ENCODE assay signal across 8 cellular contexts in genomic region chr19:16330368-16330801, GRCh38. TPM values are rescaled to one million over a fixed set of nuclear protein-coding genes. Genes with fewer than 3 reads are reported as not detected.
A peak's percentile ranks its signal among the peaks of the same experiment; 100 is the strongest.
DNase-seq lines count a peak whose midpoint lies in the region; ATAC-seq and TF ChIP-seq lines count a peak whose summit lies in the region.

No MANE protein-coding gene starts in this region.

- no peaks in the 10 kb centered on the region for H3K27me3 ChIP-seq in naive thymus-derived CD4-positive, alpha-beta T cell (ENCODE audit: control insufficient read depth in 2 of 2, insufficient read depth in 2 of 2, low read length in 2 of 2)
- no peaks in the 10 kb centered on the region for H3K27me3 ChIP-seq in testis
- no peaks in the 10 kb centered on the region for H3K27me3 ChIP-seq in A673 (replicated peaks; ENCODE audit: insufficient read depth, low read depth, low read length, poor library complexity)

- BruUV-seq in A673 (replicated peaks; lab: Mats Ljungman, UMichigan) = no TSS peak

- peak overlapping the region; percentile 89 to 99 (median 97) for H3K4me3 Mint-ChIP-seq in naive thymus-derived CD4-positive, alpha-beta T cell

- intact Hi-C loops in naive thymus-derived CD4-positive, alpha-beta T cell (cut with micrococcal nuclease) = loop anchor here (1.0 to 2.0 kb wide), 6 partner anchors 8 to 252 kb away; no protein-coding TSS in a partner anchor
- intact Hi-C loops in testis (cut with DNase I; ENCODE audit: low total_unique reads) (no loop called here), A673 (cut with micrococcal nuclease; ENCODE audit: unreplicated experiment) (no loop called here)

- DNase-seq in EL (peak; percentile 93), HK-2 (ENCODE audit: unreplicated experiment) (peak; percentile 98), choroid plexus epithelial cell (ENCODE audit: low read depth) (peak; percentile 77), testis (peak; percentile 37), A673 (ENCODE audit: low spot score) (no peak)
- peak; percentile 94 to 97 for DNase-seq in activated CD4-positive, alpha-beta T cell treated with anti-CD3 and anti-CD28 coated beads for 4 hours
- DNase-seq in naive thymus-derived CD4-positive, alpha-beta T cell = peak; percentile 76 to 96 (median 92)

- TF ChIP-seq CTCF in choroid plexus epithelial cell (conservative IDR thresholded peaks at IDR 0.05; ENCODE audit: low read depth, low read length) = no peak
- TF ChIP-seq CTCF in testis (IDR thresholded peaks at IDR 0.05) = no peak
- TF ChIP-seq CTCF in A673 (conservative IDR thresholded peaks at IDR 0.05; ENCODE audit: low read depth, low read length) = no peak

- TF ChIP-seq POLR2A in testis (IDR thresholded peaks at IDR 0.05) = no peak

- H3K9me3 Mint-ChIP-seq in naive thymus-derived CD4-positive, alpha-beta T cell = peaks cover 0 to 45% (median 3%) of the 10 kb centered on the region in 11 donors

- H3K27ac ChIP-seq in naive thymus-derived CD4-positive, alpha-beta T cell (ENCODE audit: low read depth, low read length) = peak overlapping the region; percentile 98
- H3K27ac ChIP-seq in testis (no peak overlapping the region), A673 (ENCODE audit: low read depth, low read length, poor library complexity, severe bottlenecking) (no peak overlapping the region)

- H3K27ac Mint-ChIP-seq in naive thymus-derived CD4-positive, alpha-beta T cell = peak overlapping the region; percentile 95 to 100 (median 98)

- peaks cover 17 to 62% (median 44%) of the 10 kb centered on the region in 7 donors for H3K4me1 Mint-ChIP-seq in naive thymus-derived CD4-positive, alpha-beta T cell

- 60 to 67% methylated on average over 2 to 8 of the region's 8 CpGs for WGBS in testis, 2 donors

- H3K4me3 ChIP-seq in choroid plexus epithelial cell (ENCODE audit: low read depth, low read length) = no peak overlapping the region
- H3K4me3 ChIP-seq in naive thymus-derived CD4-positive, alpha-beta T cell (ENCODE audit: low read length) = no peak overlapping the region
- H3K4me3 ChIP-seq in testis = no peak overlapping the region
- no peak overlapping the region for H3K4me3 ChIP-seq in A673 (ENCODE audit: low read depth, low read length, poor library complexity, severe bottlenecking)

- peak; percentile 74 for ATAC-seq in naive thymus-derived CD4-positive, alpha-beta T cell
- no peak for ATAC-seq in HG03378 (IDR thresholded peaks at IDR 0.05; ENCODE audit: unreplicated experiment)

- H3K36me3 Mint-ChIP-seq in naive thymus-derived CD4-positive, alpha-beta T cell = peaks cover 13 to 50% (median 43%) of the 10 kb centered on the region in 5 donors

- CTCF ChIA-PET in naive thymus-derived CD4-positive, alpha-beta T cell (lab: Charles Lee) = interaction anchor here (0.7 to 6.4 kb wide), 9 partner anchors 9 to 207 kb away, joined by 3 to 159 read pairs (median 10); no protein-coding TSS in a partner anchor
- CTCF ChIA-PET in A673 (lab: Charles Lee) = interaction anchor here (0.8 kb wide), 1 partner anchor 82 kb away, joined by 7 read pairs; no protein-coding TSS in a partner anchor

- POLR2A ChIA-PET in naive thymus-derived CD4-positive, alpha-beta T cell (lab: Charles Lee) = interaction anchor here (0.6 to 33.0 kb wide), 21 partner anchors 8 to 266 kb away, joined by 3 to 4370 read pairs (median 6); partner anchors contain the start of genes AP1M1 and FAM32A
- POLR2A ChIA-PET in A673 (lab: Charles Lee; ENCODE audit: low non-redundant PET) = no interaction called here

- no peaks in the 10 kb centered on the region for H3K9me3 ChIP-seq in naive thymus-derived CD4-positive, alpha-beta T cell (ENCODE audit: control insufficient read depth in 2 of 3, low read length in 3 of 3)
- H3K9me3 ChIP-seq in testis = no peaks in the 10 kb centered on the region
- no peaks in the 10 kb centered on the region for H3K9me3 ChIP-seq in A673 (ENCODE audit: low read depth, low read length, poor library complexity, severe bottlenecking)

- H3K36me3 ChIP-seq in naive thymus-derived CD4-positive, alpha-beta T cell (ENCODE audit: control insufficient read depth in 2 of 3, insufficient read depth in 3 of 3, low read length in 3 of 3) = peaks cover 30 to 36% (median 33%) of the 10 kb centered on the region in 3 experiments
- no peaks in the 10 kb centered on the region for H3K36me3 ChIP-seq in testis (ENCODE audit: low read depth, missing control alignments)
- no peaks in the 10 kb centered on the region for H3K36me3 ChIP-seq in A673 (ENCODE audit: insufficient read depth, low read length, poor library complexity, severe bottlenecking)

- H3K4me1 ChIP-seq in naive thymus-derived CD4-positive, alpha-beta T cell (ENCODE audit: control insufficient read depth in 2 of 2, insufficient read depth in 2 of 2, low read length in 2 of 2) = peaks cover 21 to 37% of the 10 kb centered on the region in 2 donors
- H3K4me1 ChIP-seq in testis (peaks cover 11% of the 10 kb centered on the region), A673 (ENCODE audit: insufficient read depth, low read length, poor library complexity, severe bottlenecking) (no peaks in the 10 kb centered on the region)

- H3K27me3 Mint-ChIP-seq in naive thymus-derived CD4-positive, alpha-beta T cell = peaks cover 0 to 36% (median 0%) of the 10 kb centered on the region in 5 donors

RNA-seq across cellular contexts. Expression of gene KLF2, which starts 5.8 kb away (rescaled TPM):
- 100 to 1,000 TPM; 195 to 630 (median 466) TPM for total RNA-seq in naive thymus-derived CD4-positive, alpha-beta T cell
- 100 to 1,000 TPM; 119 to 149 TPM for polyA plus RNA-seq in naive thymus-derived CD4-positive, alpha-beta T cell
- total RNA-seq in testis (10 to 100 TPM; 42.4 to 74.9 TPM), A673 (2021) (1.9 and 2.1 TPM in 2 replicates)
- 40.2 TPM for polyA plus RNA-seq in testis (ENCODE audit: insufficient read depth, low read depth, low replicate concordance)

Comparison
In these comparisons a context has a peak if more than half of its experiments do, and no peak if none do; other contexts are left out.
1. RNA of gene KLF2, which starts 5.8 kb away (total RNA-seq): 195 to 630 TPM in naive thymus-derived CD4-positive, alpha-beta T cell and 42.4 to 74.9 TPM in testis; 1.9 to 2.1 TPM in A673; every median in the first group is over 10 times any median in the second.
2. intact Hi-C loops: an anchor here in naive thymus-derived CD4-positive, alpha-beta T cell (1.0 to 2.0 kb wide); none called in testis and A673.